Comparison of ENCODE assay signal across 1 cellular context in genomic region chr2:215830313-215830712, GRCh38.
TF ChIP-seq lines count a peak whose summit lies in the region.

No MANE protein-coding gene starts in this region.

TF ChIP-seq in endothelial cell of umbilical vein, 7 proteins besides CTCF, POLR2A, EP300 and RAD21 (continued from another document):
- TF ChIP-seq, protein P1, sequence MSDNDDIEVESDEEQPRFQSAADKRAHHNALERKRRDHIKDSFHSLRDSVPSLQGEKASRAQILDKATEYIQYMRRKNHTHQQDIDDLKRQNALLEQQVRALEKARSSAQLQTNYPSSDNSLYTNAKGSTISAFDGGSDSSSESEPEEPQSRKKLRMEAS (IDR thresholded peaks at IDR 0.05; ENCODE audit: insufficient read depth, insufficient read length) = no peak
- TF ChIP-seq GATA2 (IDR thresholded peaks at IDR 0.05; ENCODE audit: insufficient read depth, insufficient read length, low read depth, low read length) (no peak), FOS (IDR thresholded peaks at IDR 0.05; ENCODE audit: borderline replicate concordance, insufficient read depth, low read length) (peak; percentile 70), EZH2 (IDR thresholded peaks at IDR 0.05; ENCODE audit: borderline replicate concordance, low read depth, low read length, severe bottlenecking) (no peak), POLR2AphosphoS5 (IDR thresholded peaks at IDR 0.05; ENCODE audit: insufficient read depth, low read depth, low read length) (peak; percentile 15), MYC (IDR thresholded peaks at IDR 0.05; ENCODE audit: low read depth, low read length) (no peak)
